ENCODE assay signal across 8 cellular contexts in the genomic region with DNA sequence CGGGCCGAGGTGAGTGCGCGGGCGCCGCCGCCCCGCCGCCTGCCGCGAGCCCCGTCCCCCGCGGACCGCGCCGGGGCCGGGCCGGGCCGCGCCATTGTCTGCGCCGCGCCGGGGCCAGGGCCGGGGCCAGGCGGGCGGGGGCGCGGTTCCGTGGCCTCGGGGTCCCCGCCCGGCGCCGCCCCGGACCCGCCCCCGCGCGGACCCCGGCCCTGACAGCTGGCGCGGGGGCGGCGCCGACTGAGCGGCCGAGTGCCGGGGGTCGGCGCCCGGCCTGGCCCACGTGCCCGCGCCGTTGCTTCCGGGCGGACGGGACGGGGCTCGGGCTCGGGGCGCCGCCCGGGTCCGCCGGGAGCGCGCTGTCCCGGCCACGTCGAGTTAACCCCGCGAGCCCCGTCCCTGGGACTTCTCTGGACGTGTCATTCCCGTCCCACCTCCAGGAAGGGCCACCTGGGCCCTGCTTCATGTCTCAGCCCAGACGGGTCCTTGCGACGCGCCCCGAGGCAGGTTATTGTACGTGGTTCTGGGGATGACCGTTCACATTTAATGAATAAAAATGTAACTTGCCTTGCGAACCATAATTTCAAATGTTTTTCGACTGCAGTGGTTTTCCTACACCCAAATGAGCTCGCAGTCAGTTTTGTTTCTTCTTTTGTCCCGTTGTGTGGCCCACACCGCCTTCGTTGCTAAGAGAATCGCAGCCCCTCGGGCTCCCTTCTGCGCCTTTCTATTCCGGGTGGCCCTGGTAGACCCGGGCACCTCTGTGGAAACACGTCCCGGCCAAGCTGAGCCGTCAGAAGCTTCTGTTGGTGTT. TPM values are rescaled to one million over a fixed set of nuclear protein-coding genes. Genes with fewer than 3 reads are reported as not detected.
DNase-seq lines count a peak whose midpoint lies in the region; ATAC-seq, FAIRE-seq and TF ChIP-seq lines count a peak whose summit lies in the region.

No MANE protein-coding gene starts in this region.

- TF ChIP-seq RAD21 in GM12878 (IDR thresholded peaks at IDR 0.05; ENCODE audit: insufficient read depth, low read depth, low read length): no peak

- ATAC-seq in HG02588 (IDR thresholded peaks at IDR 0.05; ENCODE audit: unreplicated experiment) (peak; percentile 10), GM12878 (peak; percentile 1; the same call in 1 of the 3 replicates)
- peak; percentile 31 for ATAC-seq in stimulated activated naive CD8-positive, alpha-beta T cell treated with anti-CD3 and anti-CD28 coated beads, Interleukin-15, Interleukin-2, amounts not matched to agents 100 U/mL and 50 U/mL, for 24 hours

- TF ChIP-seq POLR2A in GM12878 (IDR thresholded peaks at IDR 0.05; ENCODE audit: low read depth, low read length): no peak; the same call in 1 of the 2 replicates

- peak overlapping the region; percentile 86 for H3K9ac ChIP-seq in GM12878 (ENCODE audit: control insufficient read depth, insufficient read depth, low read length)

- intact Hi-C loops in GM12878 (cut with micrococcal nuclease; ENCODE audit: unreplicated experiment): loop anchor here (2.0 kb wide), 1 partner anchor 27 kb away; no protein-coding TSS in a partner anchor

- no peaks in the 10 kb centered on the region for H3K9me3 ChIP-seq in GM12878 (replicated peaks; ENCODE audit: control insufficient read depth, insufficient read depth, low read length)

- peaks cover 3% of the 10 kb centered on the region; the same call in 1 of the 2 replicates for H4K20me1 ChIP-seq in GM12878 (ENCODE audit: control insufficient read depth, insufficient read depth)

- peak; percentile 44 for DNase-seq in stimulated activated CD4-positive, alpha-beta T cell treated with anti-CD3 and anti-CD28 coated beads, Interleukin-15, amount 100 ng/mL, for 24 hours
- no peak for DNase-seq in stimulated activated CD4-positive, alpha-beta T cell treated with anti-CD3 and anti-CD28 coated beads, Interleukin-1b, Interleukin-23, amount 100 ng/mL, for 48 hours
- DNase-seq in NCI-H69 (lab: John Stamatoyannopoulos, UW) (peak; percentile 73), GM12878 (ENCODE audit: low read depth, low spot score) (no peak), islet precursor cell (peak; percentile 59), UCSD-AML1 (lab: John Stamatoyannopoulos, UW; ENCODE audit: unreplicated experiment) (no peak)
- peak; percentile 44 for DNase-seq in stimulated activated naive CD8-positive, alpha-beta T cell treated with anti-CD3 and anti-CD28 coated beads, Interleukin-15, Interleukin-2, amounts not matched to agents 100 U/mL and 50 U/mL, for 24 hours

- peaks cover 8% of the 10 kb centered on the region for H3K4me1 ChIP-seq in GM12878 (ENCODE audit: control insufficient read depth, insufficient read depth, low read length)

- no peak for TF ChIP-seq EP300 in GM12878 (IDR thresholded peaks at IDR 0.05; ENCODE audit: borderline replicate concordance in 1 of 2, control insufficient read depth in 1 of 2, low read depth in 2 of 2, low read length in 2 of 2)

- FAIRE-seq in GM12878 (lab: Jason Lieb, UNC): no peak

- CTCF ChIA-PET in GM12878 (lab: Yijun Ruan, JAX): interaction anchor here (0.8 to 1.4 kb wide), 3 partner anchors 14 to 33 kb away, joined by 3 to 4 read pairs (median 3); no protein-coding TSS in a partner anchor

- peaks cover 46% of the 10 kb centered on the region for H3K79me2 ChIP-seq in GM12878 (ENCODE audit: control insufficient read depth, insufficient read depth, low read length)

- SMC1A ChIA-PET in GM12878 (lab: Charles Lee; ENCODE audit: uncharacterized antibody, unreplicated experiment): interaction anchor here (0.5 to 3.0 kb wide), 8 partner anchors 8 to 598 kb away, joined by 3 to 22 read pairs (median 4); no protein-coding TSS in a partner anchor

- H3K4me3 ChIP-seq in GM12878: peak overlapping the region; percentile 97

- H2AFZ ChIP-seq in GM12878 (ENCODE audit: control insufficient read depth, low read depth, low read length): no peak overlapping the region; the same call in 1 of the 2 replicates

- in situ Hi-C loops in GM12878 (cut with MboI): no loop called here

- peak overlapping the region; percentile 65 for H3K27ac ChIP-seq in GM12878 (ENCODE audit: control insufficient read depth, insufficient read depth)

- RAD21 ChIA-PET in GM12878 (lab: Charles Lee; ENCODE audit: unreplicated experiment): no interaction called here

- peaks cover 0 to 6% of the 10 kb centered on the region in 2 experiments; a peak in 2 of 4 replicates for H3K36me3 ChIP-seq in GM12878 (ENCODE audit: control insufficient read depth in 2 of 2, insufficient read depth in 2 of 2, low read length in 1 of 2)

- TF ChIP-seq CTCF in GM12878 (IDR thresholded peaks at IDR 0.05 in 2 of 3, conservative IDR thresholded peaks at IDR 0.05 in 1 of 3; ENCODE audit: control insufficient read depth in 2 of 3, extremely low read depth in 1 of 3, insufficient read depth in 1 of 3, low read depth in 3 of 3, low read length in 3 of 3): no peak

- 2% methylated on average over 62 of the region's 99 CpGs for WGBS in GM12878 (ENCODE audit: insufficient coverage, insufficient replicate concordance, low lambda C conversion rate, missing lambda C conversion rate)

- BruUV-seq in GM12878 (replicated peaks; lab: Mats Ljungman, UMichigan): no TSS peak

- POLR2A ChIA-PET in GM12878 (lab: Charles Lee): interaction anchor here (0.6 to 2.8 kb wide), 5 partner anchors 15 to 70 kb away, joined by 3 to 13 read pairs (median 3); no protein-coding TSS in a partner anchor

- peaks cover 4 to 6% of the 10 kb centered on the region in 2 experiments for H3K27me3 ChIP-seq in GM12878 (replicated peaks in 1 of 2; ENCODE audit: control insufficient read depth in 2 of 2, insufficient read depth in 2 of 2, low read length in 1 of 2)

- peak overlapping the region; percentile 64 for H3K4me2 ChIP-seq in GM12878 (ENCODE audit: control insufficient read depth, insufficient read depth)

TF ChIP-seq in GM12878, 131 proteins besides CTCF, POLR2A, EP300 and RAD21 (continues in another document):
- TF ChIP-seq, protein P1, sequence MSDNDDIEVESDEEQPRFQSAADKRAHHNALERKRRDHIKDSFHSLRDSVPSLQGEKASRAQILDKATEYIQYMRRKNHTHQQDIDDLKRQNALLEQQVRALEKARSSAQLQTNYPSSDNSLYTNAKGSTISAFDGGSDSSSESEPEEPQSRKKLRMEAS (IDR thresholded peaks at IDR 0.05; ENCODE audit: low read depth, low read length): peak; percentile 20; the same call in 1 of the 2 replicates
- no peak for TF ChIP-seq STAT3 (IDR thresholded peaks at IDR 0.05; ENCODE audit: low read depth, low read length)
- TF ChIP-seq, protein P2, sequence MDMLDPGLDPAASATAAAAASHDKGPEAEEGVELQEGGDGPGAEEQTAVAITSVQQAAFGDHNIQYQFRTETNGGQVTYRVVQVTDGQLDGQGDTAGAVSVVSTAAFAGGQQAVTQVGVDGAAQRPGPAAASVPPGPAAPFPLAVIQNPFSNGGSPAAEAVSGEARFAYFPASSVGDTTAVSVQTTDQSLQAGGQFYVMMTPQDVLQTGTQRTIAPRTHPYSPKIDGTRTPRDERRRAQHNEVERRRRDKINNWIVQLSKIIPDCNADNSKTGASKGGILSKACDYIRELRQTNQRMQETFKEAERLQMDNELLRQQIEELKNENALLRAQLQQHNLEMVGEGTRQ (IDR thresholded peaks at IDR 0.05; ENCODE audit: borderline replicate concordance, low read depth, low read length): no peak

RNA-seq across cellular contexts. Expression of a gene that starts 0.5 kb away (rescaled TPM):
- total RNA-seq in GM12878 (2013; cell fraction: nucleolus; rRNA removed): 28.5 and 31.8 TPM in 2 replicates
- 14.1 and 14.7 TPM in 2 replicates for total RNA-seq in GM12878 (2014; rRNA removed)
- 9.0 and 9.9 TPM in 2 replicates for total RNA-seq in GM12878 (2014; rRNA removed; fragmentation: Illumina TruSeq; extraction: Trizol)
- 21.2 and 21.6 TPM in 2 replicates for total RNA-seq in GM12878 (2021)
- polyA plus RNA-seq in GM12878 (2011; ENCODE audit: low read depth): 7.8 TPM
- polyA plus RNA-seq in GM12878 (2011; rRNA removed): 3.9 and 6.1 TPM in 2 replicates
- 6.0 and 8.5 TPM in 2 replicates for polyA plus RNA-seq in GM12878 (2011; cell fraction: cytosol; rRNA removed)
- polyA plus RNA-seq in GM12878 (2011; cell fraction: nucleus; rRNA removed): 10.7 and 13.5 TPM in 2 replicates
- polyA plus RNA-seq in GM12878 (2012): 11.6 and 11.8 TPM in 2 replicates
- polyA plus RNA-seq in GM12878 (2014; fragmentation: Illumina TruSeq; extraction: Trizol): 10.6 and 14.9 TPM in 2 replicates
- 1 to 10 TPM; 2.3 to 2.7 TPM for polyA plus RNA-seq in GM12878 (2014; fragmentation: Nextera tagmentation; extraction: Ambion mirVana)
- polyA plus RNA-seq in GM12878 (2014; rRNA removed): 10.6 and 11.0 TPM in 2 replicates
- 10 to 100 TPM; 14.9 to 16.8 TPM for polyA plus RNA-seq in GM12878 (2016; fragmentation: Nextera tagmentation; extraction: Ambion mirVana)
- polyA minus RNA-seq in GM12878 (2011; rRNA and poly(A)+ RNA removed): 8.4 and 11.6 TPM in 2 replicates
- 7.1 and 7.4 TPM in 2 replicates for polyA minus RNA-seq in GM12878 (2011; cell fraction: cytosol; rRNA and poly(A)+ RNA removed)
- polyA minus RNA-seq in GM12878 (2011; cell fraction: nucleus; rRNA and poly(A)+ RNA removed): 4.6 and 9.8 TPM in 2 replicates

RNA-seq across cellular contexts. Expression of a gene that starts 26.5 kb away (rescaled TPM):
- total RNA-seq in GM12878 (2013; cell fraction: nucleolus; rRNA removed): 53.3 and 67.3 TPM in 2 replicates
- total RNA-seq in GM12878 (2014; rRNA removed) (15.2 and 16.4 TPM in 2 replicates), GM12878 (2014; rRNA removed; fragmentation: Illumina TruSeq; extraction: Trizol) (11.7 and 12.3 TPM in 2 replicates), GM12878 (2021) (26.4 and 26.9 TPM in 2 replicates)
- 6.0 TPM for polyA plus RNA-seq in GM12878 (2011; ENCODE audit: low read depth)
- polyA plus RNA-seq in GM12878 (2011; rRNA removed) (4.1 and 4.8 TPM in 2 replicates), GM12878 (2014; fragmentation: Illumina TruSeq; extraction: Trizol) (4.2 and 9.4 TPM in 2 replicates), GM12878 (2014; fragmentation: Nextera tagmentation; extraction: Ambion mirVana) (1 to 10 TPM in 1 of 2 experiments, under 1 TPM in 1; 0.90 to 2.1 TPM), GM12878 (2014; rRNA removed) (17.9 and 19.0 TPM in 2 replicates), GM12878 (2016; fragmentation: Nextera tagmentation; extraction: Ambion mirVana) (1 to 10 TPM; 2.9 to 3.2 TPM)
- 5.0 TPM in 2 replicates for polyA plus RNA-seq in GM12878 (2011; cell fraction: cytosol; rRNA removed)
- polyA plus RNA-seq in GM12878 (2011; cell fraction: nucleus; rRNA removed): 30.6 and 48.0 TPM in 2 replicates
- polyA plus RNA-seq in GM12878 (2012): 13.8 and 14.2 TPM in 2 replicates
- 7.3 and 10.7 TPM in 2 replicates for polyA minus RNA-seq in GM12878 (2011; rRNA and poly(A)+ RNA removed)
- polyA minus RNA-seq in GM12878 (2011; cell fraction: cytosol; rRNA and poly(A)+ RNA removed): 5.3 and 5.6 TPM in 2 replicates
- polyA minus RNA-seq in GM12878 (2011; cell fraction: nucleus; rRNA and poly(A)+ RNA removed): 14.0 and 24.9 TPM in 2 replicates

Comparison
In these comparisons a context has a peak if more than half of its experiments do, and no peak if none do; other contexts are left out.
1. DNase-seq: peak in stimulated activated CD4-positive, alpha-beta T cell treated with anti-CD3 and anti-CD28 coated beads, Interleukin-15, amount 100 ng/mL, for 24 hours (single experiment), NCI-H69 (single experiment), islet precursor cell (single experiment) and stimulated activated naive CD8-positive, alpha-beta T cell treated with anti-CD3 and anti-CD28 coated beads, Interleukin-15, Interleukin-2, amounts not matched to agents 100 U/mL and 50 U/mL, for 24 hours (single experiment); none in stimulated activated CD4-positive, alpha-beta T cell treated with anti-CD3 and anti-CD28 coated beads, Interleukin-1b, Interleukin-23, amount 100 ng/mL, for 48 hours (single experiment), GM12878 (single experiment) and UCSD-AML1 (single experiment).
2. Peak in every context shown above with its lines, with median percentiles within 50 percentile points of each other: ATAC-seq.